In the genomic region with DNA sequence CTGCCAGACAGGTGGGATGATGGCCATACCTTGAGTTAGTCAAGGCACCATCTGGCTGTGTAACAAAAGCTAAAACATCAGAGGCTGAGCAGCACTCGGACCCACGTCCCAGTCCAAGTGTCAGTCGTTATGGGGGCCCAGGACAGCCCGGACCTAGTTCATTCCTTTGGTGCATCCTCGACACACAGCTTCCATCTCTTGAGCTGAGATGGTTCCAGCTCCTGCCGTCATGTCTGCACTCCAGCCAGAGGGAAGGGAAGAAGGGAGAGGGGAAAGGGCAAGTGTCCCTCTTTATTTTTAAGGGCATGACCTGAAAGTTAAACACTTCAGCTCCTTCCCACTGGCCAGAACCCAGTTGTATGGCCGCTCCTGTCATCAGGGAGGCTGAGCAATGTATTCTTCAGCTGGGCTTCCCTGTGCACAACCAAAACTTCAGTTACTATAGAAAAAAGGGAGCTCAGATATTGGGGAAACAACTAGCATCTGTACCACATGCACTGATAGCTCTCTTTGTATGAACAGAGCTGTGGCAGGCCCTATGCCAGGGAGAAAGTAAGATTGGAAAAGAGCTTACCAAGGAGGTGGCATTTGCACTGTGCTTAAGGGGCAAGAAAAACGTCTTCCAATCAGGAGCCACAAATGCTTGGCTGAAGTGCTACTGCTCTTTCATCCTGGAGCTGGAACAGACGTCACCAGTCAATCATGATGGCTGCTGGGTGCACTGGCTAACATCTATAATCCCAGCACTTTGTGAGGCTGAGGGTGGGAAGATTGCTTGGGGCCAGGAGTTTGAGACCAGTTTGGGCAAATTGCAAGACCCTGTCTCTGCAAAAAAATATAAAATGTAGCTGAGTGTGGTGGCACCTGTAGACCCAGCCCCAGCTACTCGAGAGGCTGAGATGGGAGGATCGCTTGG, we compare ENCODE assay signal across 32 cellular contexts.
DNase-seq lines count a peak whose midpoint lies in the region; ATAC-seq and TF ChIP-seq lines count a peak whose summit lies in the region.
"Had no signal": no experiment of that assay in that cellular context is flagged by ENCODE, and none has a peak within 500 bp of the region (broad histone marks: within the 10 kb centered on the region; RNA-seq: fewer than 3 reads in every experiment).

No MANE protein-coding gene starts in this region.

- H3K4me3 Mint-ChIP-seq in activated T-cell treated with anti-CD3 and anti-CD28 coated beads, Interleukin-2, amount 50 U/mL, for 24 hours = no peak overlapping the region
- H3K4me3 Mint-ChIP-seq in activated T-cell treated with anti-CD3 and anti-CD28 coated beads, Interleukin-2, amount 50 U/mL, for 4 hours = no peak overlapping the region
- H3K4me3 Mint-ChIP-seq: activated B cell treated with CpG ODN at 0.5 μM for 24 hours; activated naive CD8-positive, alpha-beta T cell; CD4-positive, alpha-beta memory T cell; naive thymus-derived CD4-positive, alpha-beta T cell had no signal

- peaks cover 20% of the 10 kb centered on the region for H3K4me1 Mint-ChIP-seq in activated T-cell treated with anti-CD3 and anti-CD28 coated beads, Interleukin-2, amount 50 U/mL, for 24 hours (ENCODE audit: low read depth)
- H3K4me1 Mint-ChIP-seq in activated T-cell treated with anti-CD3 and anti-CD28 coated beads, Interleukin-2, amount 50 U/mL, for 4 hours (ENCODE audit: low read depth) = peaks cover 15% of the 10 kb centered on the region

- no peaks in the 10 kb centered on the region for H3K9me3 ChIP-seq in sigmoid colon
- H3K9me3 ChIP-seq: heart right ventricle, pancreas, transverse colon had no signal

- no peaks in the 10 kb centered on the region for H3K36me3 Mint-ChIP-seq in activated T-cell treated with anti-CD3 and anti-CD28 coated beads, Interleukin-2, amount 50 U/mL, for 24 hours (ENCODE audit: low read depth)
- no peaks in the 10 kb centered on the region for H3K36me3 Mint-ChIP-seq in activated T-cell treated with anti-CD3 and anti-CD28 coated beads, Interleukin-2, amount 50 U/mL, for 4 hours (ENCODE audit: insufficient read depth)
- H3K36me3 Mint-ChIP-seq: activated naive CD8-positive, alpha-beta T cell; CD4-positive, alpha-beta memory T cell; naive thymus-derived CD4-positive, alpha-beta T cell had no signal

- H3K9me3 Mint-ChIP-seq in activated T-cell treated with anti-CD3 and anti-CD28 coated beads, Interleukin-2, amount 50 U/mL, for 24 hours = no peaks in the 10 kb centered on the region
- no peaks in the 10 kb centered on the region for H3K9me3 Mint-ChIP-seq in activated T-cell treated with anti-CD3 and anti-CD28 coated beads, Interleukin-2, amount 50 U/mL, for 4 hours
- H3K9me3 Mint-ChIP-seq: activated B cell treated with CpG ODN at 0.5 μM for 24 hours had no signal

- intact Hi-C loops in sigmoid colon (cut with DNase I) = no loop called here

- no peaks in the 10 kb centered on the region for H3K27me3 ChIP-seq in sigmoid colon
- H3K27me3 ChIP-seq: heart right ventricle, pancreas, transverse colon had no signal

- POLR2A ChIA-PET in RWPE1 (lab: Yijun Ruan, JAX; ENCODE audit: low non-redundant PET) = interaction anchor here (0.6 kb wide), 1 partner anchor 560 kb away, joined by 3 read pairs; no protein-coding TSS in a partner anchor

- no peak for TF ChIP-seq EP300 in sigmoid colon (IDR thresholded peaks at IDR 0.05)

- no peak for TF ChIP-seq CTCF in RWPE1 (conservative IDR thresholded peaks at IDR 0.05; ENCODE audit: low read depth)
- no peak for TF ChIP-seq CTCF in sigmoid colon (IDR thresholded peaks at IDR 0.05)

- CTCF ChIA-PET in RWPE1 (lab: Yijun Ruan, JAX) = interaction anchor here (0.6 kb wide), 1 partner anchor 1086 kb away, joined by 3 read pairs; no protein-coding TSS in a partner anchor

- no peak for TF ChIP-seq POLR2A in sigmoid colon (IDR thresholded peaks at IDR 0.05)

- 89 to 92% methylated on average over 11 of the region's 11 CpGs for WGBS in sigmoid colon, 2 donors

- no peaks in the 10 kb centered on the region for H3K36me3 ChIP-seq in sigmoid colon
- H3K36me3 ChIP-seq: heart right ventricle, pancreas, transverse colon had no signal

- H3K4me1 ChIP-seq in sigmoid colon = peaks cover 0 to 45% (median 40%) of the 10 kb centered on the region in 4 donors

- H3K4me3 ChIP-seq in sigmoid colon = no peak overlapping the region
- H3K4me3 ChIP-seq: heart right ventricle, pancreas, transverse colon had no signal

- DNase-seq in activated T-cell treated with anti-CD3 and anti-CD28 coated beads, Interleukin-2, amount 50 U/mL, for 24 hours = peak; percentile 17
- DNase-seq in activated T-cell treated with anti-CD3 and anti-CD28 coated beads, Interleukin-2, amount 50 U/mL, for 4 hours = no peak
- DNase-seq in RWPE1 (ENCODE audit: low spot score) (no peak), left lobe of liver (ENCODE audit: low spot score) (peak; percentile 34), sigmoid colon (peak; percentile 50), NCI-H2227 (lab: John Stamatoyannopoulos, UW; ENCODE audit: unreplicated experiment) (no peak)
- DNase-seq in stimulated activated CD4-positive, alpha-beta T cell treated with anti-CD3 and anti-CD28 coated beads, Interleukin-15, amount 100 ng/mL, for 24 hours = no peak
- DNase-seq: activated B cell treated with CpG ODN at 0.5 μM for 24 hours; activated CD4-positive, alpha-beta T cell treated with anti-CD3 and anti-CD28 coated beads, Interleukin-2, amount 50 U/mL, for 48 hours; AML-193; CD4-positive, alpha-beta memory T cell; cerebellar nuclear complex; DMS 273 treated with DMSO at 0.1 percent for 48 hours; effector CD8-positive, alpha-beta T cell; erythroblast; foreskin fibroblast; heart right ventricle; left cardiac atrium; NCI-H1436 treated with DMSO at 0.1 percent for 48 hours; NCI-H2107; SHP77; stimulated activated CD4-positive, alpha-beta T cell treated with anti-CD3 and anti-CD28 coated beads, Interleukin-12 subunit alpha, Interleukin-12 subunit beta, amount 100 ng/mL, for 4 hours; stimulated activated CD4-positive, alpha-beta T cell treated with anti-CD3 and anti-CD28 coated beads, Interleukin-4, amount 100 ng/mL, for 4 hours; stimulated activated naive CD4-positive, alpha-beta T cell treated with Interleukin-2 at 50 U/mL for 16 hours; T-helper 9 cell; transverse colon had no signal

- H3K27me3 Mint-ChIP-seq in activated T-cell treated with anti-CD3 and anti-CD28 coated beads, Interleukin-2, amount 50 U/mL, for 24 hours = no peaks in the 10 kb centered on the region
- H3K27me3 Mint-ChIP-seq in activated T-cell treated with anti-CD3 and anti-CD28 coated beads, Interleukin-2, amount 50 U/mL, for 4 hours (ENCODE audit: low read depth) = no peaks in the 10 kb centered on the region
- H3K27me3 Mint-ChIP-seq: activated B cell treated with CpG ODN at 0.5 μM for 24 hours; activated naive CD8-positive, alpha-beta T cell; CD4-positive, alpha-beta memory T cell had no signal

- ATAC-seq in activated T-cell treated with anti-CD3 and anti-CD28 coated beads, Interleukin-2, amount 50 U/mL, for 4 hours = no peak
- ATAC-seq in left lobe of liver (no peak), HG02642 (IDR thresholded peaks at IDR 0.05; ENCODE audit: poor library complexity, unreplicated experiment) (no peak)
- ATAC-seq: HCT116; heart right ventricle; left cardiac atrium; naive thymus-derived CD4-positive, alpha-beta T cell; pancreas had no signal

- no peak overlapping the region for H3K27ac Mint-ChIP-seq in activated T-cell treated with anti-CD3 and anti-CD28 coated beads, Interleukin-2, amount 50 U/mL, for 24 hours
- H3K27ac Mint-ChIP-seq: activated B cell treated with CpG ODN at 0.5 μM for 24 hours; activated naive CD8-positive, alpha-beta T cell had no signal

- H3K27ac ChIP-seq in RWPE1 (peak overlapping the region; percentile 90), sigmoid colon (no peak overlapping the region)
- H3K27ac ChIP-seq: heart right ventricle, KMS-11, pancreas, transverse colon had no signal

Comparison
In these comparisons a context has a peak if more than half of its experiments do, and no peak if none do; other contexts are left out.
1. DNase-seq: peak in activated T-cell treated with anti-CD3 and anti-CD28 coated beads, Interleukin-2, amount 50 U/mL, for 24 hours (single experiment), left lobe of liver (single experiment) and sigmoid colon (single experiment); none in activated T-cell treated with anti-CD3 and anti-CD28 coated beads, Interleukin-2, amount 50 U/mL, for 4 hours (single experiment), RWPE1 (single experiment), NCI-H2227 (single experiment) and stimulated activated CD4-positive, alpha-beta T cell treated with anti-CD3 and anti-CD28 coated beads, Interleukin-15, amount 100 ng/mL, for 24 hours (single experiment).